ENCODE assay signal across 8 cellular contexts in genomic region chr5:42948961-42949347, GRCh38.
DNase-seq lines count a peak whose midpoint lies in the region; ATAC-seq and TF ChIP-seq lines count a peak whose summit lies in the region.

No MANE protein-coding gene starts in this region.

- CTCF ChIA-PET in Panc1 (lab: Charles Lee), result interaction anchor here (1.7 kb wide), 1 partner anchor 40 kb away, joined by 5 read pairs; no protein-coding TSS in a partner anchor

- no peak for TF ChIP-seq CTCF in Panc1 (IDR thresholded peaks at IDR 0.05)
- TF ChIP-seq CTCF in esophagus muscularis mucosa (IDR thresholded peaks at IDR 0.05), result no peak
- TF ChIP-seq CTCF in suprapubic skin (IDR thresholded peaks at IDR 0.05), result no peak

- TF ChIP-seq POLR2A in esophagus muscularis mucosa (IDR thresholded peaks at IDR 0.05; ENCODE audit: low read depth) (no peak), suprapubic skin (IDR thresholded peaks at IDR 0.05) (no peak)

- H3K9me3 ChIP-seq in Panc1 (ENCODE audit: control insufficient read depth, insufficient read depth, low read depth, low read length) (peaks cover 13% of the 10 kb centered on the region; the same call in 1 of the 2 replicates), esophagus muscularis mucosa (peaks cover 0 to 6% (median 0%) of the 10 kb centered on the region in 4 donors), suprapubic skin (no peaks in the 10 kb centered on the region)

- H3K27ac ChIP-seq in Panc1 (ENCODE audit: low read length), result peak overlapping the region; percentile 84
- peak overlapping the region in 3 of 4 donors; percentile 81 to 89 (median 85) for H3K27ac ChIP-seq in esophagus muscularis mucosa (replicated peaks in 1 of 4)
- no peak overlapping the region for H3K27ac ChIP-seq in suprapubic skin

- no peak for TF ChIP-seq EP300 in esophagus muscularis mucosa (IDR thresholded peaks at IDR 0.05)
- no peak for TF ChIP-seq EP300 in suprapubic skin (IDR thresholded peaks at IDR 0.05)

- peak; percentile 78 for DNase-seq in activated effector memory CD4-positive, alpha-beta T cell treated with anti-CD3 and anti-CD28 coated beads, Interleukin-2, amount 50 U/mL, for 16 hours
- no peak for DNase-seq in activated effector memory CD4-positive, alpha-beta T cell treated with Interleukin-2 at 50 U/mL for 16 hours
- no peak for DNase-seq in Panc1 (ENCODE audit: low read depth, low spot score)
- DNase-seq in esophagus muscularis mucosa (ENCODE audit: extremely low spot score), result no peak
- DNase-seq in suprapubic skin (ENCODE audit: low spot score in 2 of 2), result no peak
- no peak for DNase-seq in NCI-H524 (lab: John Stamatoyannopoulos, UW)
- no peak for DNase-seq in LoVo (ENCODE audit: low spot score)

- no peaks in the 10 kb centered on the region for H3K36me3 ChIP-seq in Panc1 (ENCODE audit: control insufficient read depth, insufficient read depth, low read length)
- H3K36me3 ChIP-seq in esophagus muscularis mucosa, result no peaks in the 10 kb centered on the region
- H3K36me3 ChIP-seq in suprapubic skin, result no peaks in the 10 kb centered on the region

- H3K27me3 ChIP-seq in Panc1 (ENCODE audit: control insufficient read depth, insufficient read depth, low read length) (no peaks in the 10 kb centered on the region), esophagus muscularis mucosa (peaks cover 0 to 100% (median 66%) of the 10 kb centered on the region in 4 donors), suprapubic skin (peaks cover 87% of the 10 kb centered on the region)

- no TSS peak for BruUV-seq in Panc1 (replicated peaks; lab: Mats Ljungman, UMichigan)

- 23% methylated on average over 10 of the region's 10 CpGs for WGBS in esophagus muscularis mucosa
- WGBS in suprapubic skin, result 24% methylated on average over 10 of the region's 10 CpGs

- H3K4me3 ChIP-seq in Panc1 (ENCODE audit: low read depth in 2 of 2, low read length in 2 of 2), result peak overlapping the region; percentile 30 to 66
- H3K4me3 ChIP-seq in esophagus muscularis mucosa, result peak overlapping the region; percentile 41 to 56 (median 52)
- peak overlapping the region; percentile 65 for H3K4me3 ChIP-seq in suprapubic skin

- ATAC-seq in Panc1 (no peak), HG03025 (IDR thresholded peaks at IDR 0.05; ENCODE audit: low FRiP score, unreplicated experiment) (no peak)

- in situ Hi-C loops in Panc1 (cut with HindIII; ENCODE audit: low pct_unique_long_range_greater_than_20kb, low sequenced_read_pairs), result no loop called here

- intact Hi-C loops in Panc1 (cut with micrococcal nuclease; ENCODE audit: unreplicated experiment) (no loop called here), esophagus muscularis mucosa (cut with DNase I) (no loop called here)

- H3K4me1 ChIP-seq in Panc1 (ENCODE audit: control insufficient read depth, insufficient read depth, low read length) (peaks cover 11% of the 10 kb centered on the region; the same call in 1 of the 2 replicates), esophagus muscularis mucosa (peaks cover 31 to 48% (median 44%) of the 10 kb centered on the region in 4 donors), suprapubic skin (peaks cover 49% of the 10 kb centered on the region)

- POLR2A ChIA-PET in Panc1 (lab: Charles Lee), result no interaction called here
